Comparison of ENCODE assay signal across 8 cellular contexts in genomic region chr6:26445934-26446667, GRCh38. TPM values are rescaled to one million over a fixed set of nuclear protein-coding genes. Genes with fewer than 3 reads are reported as not detected.
A peak's percentile ranks its signal among the peaks of the same experiment; 100 is the strongest.
DNase-seq lines count a peak whose midpoint lies in the region; ATAC-seq and TF ChIP-seq lines count a peak whose summit lies in the region.

No MANE protein-coding gene starts in this region.

- TF ChIP-seq POLR2A in ovary (IDR thresholded peaks at IDR 0.05) = no peak

- no peaks in the 10 kb centered on the region for H3K9me3 ChIP-seq in smooth muscle cell (replicated peaks; ENCODE audit: low read depth)
- H3K9me3 ChIP-seq in ovary = no peaks in the 10 kb centered on the region

- H2AFZ ChIP-seq in smooth muscle cell (ENCODE audit: low read depth) = no peak overlapping the region

- no peak for TF ChIP-seq EP300 in ovary (IDR thresholded peaks at IDR 0.05)

- H3K36me3 Mint-ChIP-seq in effector memory CD8-positive, alpha-beta T cell (ENCODE audit: insufficient read depth) = peaks cover 56% of the 10 kb centered on the region

- H3K27me3 Mint-ChIP-seq in effector memory CD8-positive, alpha-beta T cell = no peaks in the 10 kb centered on the region

- peaks cover 46 to 55% of the 10 kb centered on the region in 2 donors for H3K4me1 Mint-ChIP-seq in effector memory CD8-positive, alpha-beta T cell (ENCODE audit: low read depth in 2 of 2)

- H3K27ac ChIP-seq in smooth muscle cell (ENCODE audit: low read depth) (no peak overlapping the region), ovary (no peak overlapping the region)

- DNase-seq in MV-4-11 (lab: John Stamatoyannopoulos, UW) (peak; percentile 25), retina (no peak), smooth muscle cell (lab: John Stamatoyannopoulos, UW; ENCODE audit: unreplicated experiment) (no peak), ovary (no peak), NCI-H1930 (lab: John Stamatoyannopoulos, UW) (no peak)
- peak; percentile 18 to 22 (median 20) for DNase-seq in effector memory CD8-positive, alpha-beta T cell

- H3K9ac ChIP-seq in smooth muscle cell (ENCODE audit: low read depth) = no peak overlapping the region

- H3K4me3 ChIP-seq in smooth muscle cell = no peak overlapping the region
- H3K4me3 ChIP-seq in ovary = no peak overlapping the region

- ATAC-seq in GM18498 (IDR thresholded peaks at IDR 0.05; ENCODE audit: unreplicated experiment) = peak; percentile 87
- peak; percentile 78 for ATAC-seq in GM21576 (IDR thresholded peaks at IDR 0.05; ENCODE audit: unreplicated experiment)
- ATAC-seq in effector memory CD8-positive, alpha-beta T cell (replicated peaks) = peak; percentile 92

- no peak overlapping the region for H3K4me2 ChIP-seq in smooth muscle cell

- H3K36me3 ChIP-seq in smooth muscle cell (ENCODE audit: low read depth) = no peaks in the 10 kb centered on the region
- no peaks in the 10 kb centered on the region for H3K36me3 ChIP-seq in ovary

- no peak for TF ChIP-seq CTCF in smooth muscle cell (IDR thresholded peaks at IDR 0.05; ENCODE audit: borderline replicate concordance, insufficient read depth, poor library complexity, severe bottlenecking)
- no peak for TF ChIP-seq CTCF in ovary (IDR thresholded peaks at IDR 0.05)

- H4K20me1 ChIP-seq in smooth muscle cell (ENCODE audit: low read depth) = no peaks in the 10 kb centered on the region

- no peaks in the 10 kb centered on the region for H3F3A ChIP-seq in smooth muscle cell (ENCODE audit: low read depth)

- H3K79me2 ChIP-seq in smooth muscle cell (ENCODE audit: low read depth) = no peaks in the 10 kb centered on the region

- no peaks in the 10 kb centered on the region for H3K27me3 ChIP-seq in smooth muscle cell (ENCODE audit: low read depth)
- no peaks in the 10 kb centered on the region for H3K27me3 ChIP-seq in ovary

- intact Hi-C loops in ovary (cut with DNase I) = no loop called here

- H3K4me3 Mint-ChIP-seq in effector memory CD8-positive, alpha-beta T cell = peak overlapping the region; percentile 47 to 70

- 81% methylated on average over 5 of the region's 5 CpGs for WGBS in smooth muscle cell (ENCODE audit: low lambda C conversion rate)
- 81 to 95% (median 94%) methylated on average over 5 of the region's 5 CpGs for WGBS in ovary, 3 donors

- no peaks in the 10 kb centered on the region for H3K9me3 Mint-ChIP-seq in effector memory CD8-positive, alpha-beta T cell

- H3K4me1 ChIP-seq in smooth muscle cell (ENCODE audit: low read depth) = no peaks in the 10 kb centered on the region
- peaks cover 4% of the 10 kb centered on the region for H3K4me1 ChIP-seq in ovary (ENCODE audit: insufficient read depth)

- H3K27ac Mint-ChIP-seq in effector memory CD8-positive, alpha-beta T cell = peak overlapping the region; percentile 76 to 90

RNA-seq across cellular contexts. Expression of gene BTN3A3, which starts 5.8 kb away (rescaled TPM):
- total RNA-seq in smooth muscle cell = 1.8 and 3.5 TPM in 2 replicates
- 1.5 and 2.9 TPM in 2 replicates for polyA plus RNA-seq in smooth muscle cell
- 10 to 100 TPM; 13.6 to 19.5 (median 18.0) TPM for total RNA-seq in ovary
- polyA plus RNA-seq in ovary = 10 to 100 TPM; 13.8 to 72.3 TPM

RNA-seq across cellular contexts. Expression of gene BTN2A1, which starts 11.7 kb away (rescaled TPM):
- total RNA-seq in smooth muscle cell (27.2 and 40.5 TPM in 2 replicates), ovary (10 to 100 TPM in 6 of 7 donors, 1 to 10 TPM in 1; 9.0 to 23.2 (median 17.7) TPM)
- polyA plus RNA-seq in smooth muscle cell (31.1 and 36.3 TPM in 2 replicates), ovary (10 to 100 TPM; 20.5 to 33.3 TPM)

RNA-seq across cellular contexts. Expression of gene BTN3A1, which starts 44.0 kb away (rescaled TPM):
- 19.1 and 33.3 TPM in 2 replicates for total RNA-seq in smooth muscle cell
- polyA plus RNA-seq in smooth muscle cell = 9.2 and 13.5 TPM in 2 replicates
- 10 to 100 TPM; 11.0 to 33.4 (median 18.4) TPM for total RNA-seq in ovary
- polyA plus RNA-seq in ovary = 10 to 100 TPM; 14.5 to 64.5 TPM

RNA-seq across cellular contexts. Expression of gene BTN1A1, which starts 54.0 kb away (rescaled TPM):
- total RNA-seq in smooth muscle cell = 0.27 TPM in 1 of 2 replicates, not detected in the other
- polyA plus RNA-seq in smooth muscle cell = not detected in 2 replicates
- not detected for total RNA-seq in ovary
- polyA plus RNA-seq in ovary = under 1 TPM; 0.02 to 0.05 TPM

Comparison
In these comparisons a context has a peak if more than half of its experiments do, and no peak if none do; other contexts are left out.
1. DNase-seq: peak in MV-4-11 (single experiment) and effector memory CD8-positive, alpha-beta T cell (3 of 3); none in retina (single experiment), smooth muscle cell (single experiment), ovary (0 of 5) and NCI-H1930 (0 of 2).
2. Peak in every context shown above with its lines, with median percentiles within 50 percentile points of each other: ATAC-seq.